In the genomic region with DNA sequence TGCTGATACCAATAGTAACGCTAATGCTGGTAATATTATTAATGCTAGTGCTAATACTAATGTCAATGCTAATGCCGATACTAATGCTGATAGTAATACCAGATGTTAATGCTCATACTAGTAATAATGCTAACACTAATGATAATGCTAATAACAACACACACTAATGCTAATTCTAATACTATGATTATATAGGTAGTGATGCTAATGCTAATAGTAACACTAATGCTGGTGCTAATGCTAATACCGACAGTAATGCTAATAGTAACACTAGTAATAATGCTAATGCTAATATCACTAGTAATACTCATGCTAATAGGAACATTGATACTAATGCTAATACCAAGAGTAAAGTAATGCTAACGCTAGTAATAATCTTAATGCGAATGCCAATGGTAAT, we compare ENCODE assay signal across 37 cellular contexts.
"Had no signal": no experiment of that assay in that cellular context is flagged by ENCODE, and none has a peak within 500 bp of the region (broad histone marks: within the 10 kb centered on the region; RNA-seq: fewer than 3 reads in every experiment).

No MANE protein-coding gene starts in this region.

- H3K9me3 ChIP-seq: adrenal gland, ascending aorta, body of pancreas had no signal

- H3K4me1 ChIP-seq: adrenal gland, ascending aorta, body of pancreas, breast epithelium had no signal

- H3K27ac Mint-ChIP-seq: activated naive CD4-positive, alpha-beta T cell treated with anti-CD3 and anti-CD28 coated beads for 36 hours; activated naive CD4-positive, alpha-beta T cell treated with anti-CD3 and anti-CD28 coated beads, Interleukin-2, amount 10 ng/mL, durations not matched to agents 7 days and 5 days; activated naive CD4-positive, alpha-beta T cell treated with anti-CD3 and anti-CD28 coated beads, Interleukin-2, amount 50 U/mL, for 24 hours; activated naive CD4-positive, alpha-beta T cell treated with anti-CD3 and anti-CD28 coated beads, Interleukin-2, amount 50 U/mL, for 72 hours; activated naive CD8-positive, alpha-beta T cell; activated naive CD8-positive, alpha-beta T cell treated with anti-CD3 and anti-CD28 coated beads for 36 hours; activated naive CD8-positive, alpha-beta T cell treated with anti-CD3 and anti-CD28 coated beads, Interleukin-2, amount 10 ng/mL, durations not matched to agents 7 days and 5 days; activated naive CD8-positive, alpha-beta T cell treated with anti-CD3 and anti-CD28 coated beads, Interleukin-2, amount 50 U/mL, for 24 hours; activated T-cell treated with anti-CD3 and anti-CD28 coated beads, Interleukin-2, amount 50 U/mL, for 24 hours; activated T-helper 1 cell treated with anti-CD3 and anti-CD28 coated beads, Interleukin-12 subunit alpha, Interleukin-12 subunit beta, Interleukin-2, Interleukin-4 antibody, amounts not matched to agents 30 ng/mL and 10 ng/mL and 1 ng/mL, durations not matched to agents 14 hours and 24 hours and 36 hours; activated T-helper 17 cell treated with anti-CD3 and anti-CD28 coated beads, Interleukin-2, amount 50 U/mL, for 72 hours; activated T-helper 2 cell treated with anti-CD3 and anti-CD28 coated beads, Interferon-gamma antibody, Interleukin-2, Interleukin-4, amounts not matched to agents 10 μg/mL and 5 μg/mL and 100 μg/mL, durations not matched to agents 14 hours and 24 hours and 36 hours; brain had no signal

- H3K27me3 ChIP-seq: adrenal gland, ascending aorta, body of pancreas, brain microvascular endothelial cell, breast epithelium, cardiac muscle cell had no signal

- H3K4me3 Mint-ChIP-seq: activated naive CD4-positive, alpha-beta T cell treated with anti-CD3 and anti-CD28 coated beads for 36 hours; activated naive CD4-positive, alpha-beta T cell treated with anti-CD3 and anti-CD28 coated beads, Interleukin-2, amount 10 ng/mL, durations not matched to agents 7 days and 5 days; activated naive CD4-positive, alpha-beta T cell treated with anti-CD3 and anti-CD28 coated beads, Interleukin-2, amount 50 U/mL, for 24 hours; activated naive CD8-positive, alpha-beta T cell; activated naive CD8-positive, alpha-beta T cell treated with anti-CD3 and anti-CD28 coated beads for 36 hours; activated naive CD8-positive, alpha-beta T cell treated with anti-CD3 and anti-CD28 coated beads, Interleukin-2, amount 10 ng/mL, durations not matched to agents 7 days and 5 days; activated naive CD8-positive, alpha-beta T cell treated with anti-CD3 and anti-CD28 coated beads, Interleukin-2, amount 50 U/mL, for 24 hours; activated T-cell treated with anti-CD3 and anti-CD28 coated beads, Interleukin-2, amount 50 U/mL, for 24 hours; activated T-cell treated with anti-CD3 and anti-CD28 coated beads, Interleukin-2, amount 50 U/mL, for 4 hours; activated T-helper 1 cell treated with anti-CD3 and anti-CD28 coated beads, Interleukin-12 subunit alpha, Interleukin-12 subunit beta, Interleukin-2, Interleukin-4 antibody, amounts not matched to agents 30 ng/mL and 10 ng/mL and 1 ng/mL, durations not matched to agents 14 hours and 24 hours and 36 hours; activated T-helper 17 cell treated with anti-CD3 and anti-CD28 coated beads, Interleukin-2, amount 50 U/mL, for 72 hours; brain; central memory CD8-positive, alpha-beta T cell had no signal

- H3K9me3 Mint-ChIP-seq: activated naive CD4-positive, alpha-beta T cell treated with anti-CD3 and anti-CD28 coated beads for 36 hours; activated naive CD4-positive, alpha-beta T cell treated with anti-CD3 and anti-CD28 coated beads, Interleukin-2, amount 50 U/mL, for 24 hours; activated naive CD8-positive, alpha-beta T cell treated with anti-CD3 and anti-CD28 coated beads for 36 hours; activated naive CD8-positive, alpha-beta T cell treated with anti-CD3 and anti-CD28 coated beads, Interleukin-2, amount 10 ng/mL, durations not matched to agents 7 days and 5 days; activated naive CD8-positive, alpha-beta T cell treated with anti-CD3 and anti-CD28 coated beads, Interleukin-2, amount 50 U/mL, for 24 hours; activated T-cell treated with anti-CD3 and anti-CD28 coated beads, Interleukin-2, amount 50 U/mL, for 24 hours; activated T-cell treated with anti-CD3 and anti-CD28 coated beads, Interleukin-2, amount 50 U/mL, for 4 hours; activated T-helper 1 cell treated with anti-CD3 and anti-CD28 coated beads, Interleukin-12 subunit alpha, Interleukin-12 subunit beta, Interleukin-2, Interleukin-4 antibody, amounts not matched to agents 30 ng/mL and 10 ng/mL and 1 ng/mL, durations not matched to agents 14 hours and 24 hours and 36 hours; activated T-helper 17 cell treated with anti-CD3 and anti-CD28 coated beads, Interleukin-2, amount 50 U/mL, for 72 hours; activated T-helper 2 cell treated with anti-CD3 and anti-CD28 coated beads, Interferon-gamma antibody, Interleukin-2, Interleukin-4, amounts not matched to agents 10 μg/mL and 5 μg/mL and 100 μg/mL, durations not matched to agents 14 hours and 24 hours and 36 hours had no signal

- DNase-seq: activated effector memory CD4-positive, alpha-beta T cell treated with anti-CD3 and anti-CD28 coated beads, Interleukin-2, amount 50 U/mL, for 16 hours; activated effector memory CD4-positive, alpha-beta T cell treated with Interleukin-2 at 50 U/mL for 16 hours; activated gamma-delta T cell; activated gamma-delta T cell treated with Interleukin-2 at 50 U/mL for 16 hours; activated naive CD4-positive, alpha-beta T cell; activated naive CD4-positive, alpha-beta T cell treated with anti-CD3 and anti-CD28 coated beads for 36 hours; activated naive CD4-positive, alpha-beta T cell treated with anti-CD3 and anti-CD28 coated beads, Interleukin-2, amount 10 ng/mL, durations not matched to agents 7 days and 5 days; activated naive CD4-positive, alpha-beta T cell treated with anti-CD3 and anti-CD28 coated beads, Interleukin-2, amount 50 U/mL, for 16 hours; activated naive CD4-positive, alpha-beta T cell treated with Interleukin-2 at 50 U/mL for 16 hours; activated naive CD8-positive, alpha-beta T cell treated with anti-CD3 and anti-CD28 coated beads for 36 hours; activated naive CD8-positive, alpha-beta T cell treated with anti-CD3 and anti-CD28 coated beads, Interleukin-2, amount 10 ng/mL, durations not matched to agents 7 days and 5 days; activated naive CD8-positive, alpha-beta T cell treated with anti-CD3 and anti-CD28 coated beads, Interleukin-2, amount 50 U/mL, for 24 hours; activated T-cell treated with anti-CD3 and anti-CD28 coated beads, Interleukin-2, amount 50 U/mL, for 1 hour; activated T-cell treated with anti-CD3 and anti-CD28 coated beads, Interleukin-2, amount 50 U/mL, for 24 hours; activated T-cell treated with anti-CD3 and anti-CD28 coated beads, Interleukin-2, amount 50 U/mL, for 4 hours; activated T-cell treated with anti-CD3 and anti-CD28 coated beads, Interleukin-2, amount 50 U/mL, for 48 hours; adrenal gland; amniotic stem cell; amygdala; anterior cingulate cortex; body of pancreas; brain microvascular endothelial cell; caudate nucleus; central memory CD4-positive, alpha-beta T cell; cerebellar nuclear complex had no signal

- H3K4me3 ChIP-seq: adrenal gland, ascending aorta, body of pancreas, breast epithelium, cardiac muscle cell had no signal

- H3K4me1 Mint-ChIP-seq: activated naive CD4-positive, alpha-beta T cell treated with anti-CD3 and anti-CD28 coated beads, Interleukin-2, amount 10 ng/mL, durations not matched to agents 7 days and 5 days; activated naive CD4-positive, alpha-beta T cell treated with anti-CD3 and anti-CD28 coated beads, Interleukin-2, amount 50 U/mL, for 24 hours; activated naive CD8-positive, alpha-beta T cell treated with anti-CD3 and anti-CD28 coated beads for 36 hours; activated naive CD8-positive, alpha-beta T cell treated with anti-CD3 and anti-CD28 coated beads, Interleukin-2, amount 10 ng/mL, durations not matched to agents 7 days and 5 days; activated naive CD8-positive, alpha-beta T cell treated with anti-CD3 and anti-CD28 coated beads, Interleukin-2, amount 50 U/mL, for 24 hours; activated T-helper 17 cell treated with anti-CD3 and anti-CD28 coated beads, Interleukin-2, amount 50 U/mL, for 72 hours; central memory CD8-positive, alpha-beta T cell had no signal

- ATAC-seq: activated naive CD4-positive, alpha-beta T cell treated with anti-CD3 and anti-CD28 coated beads, Interleukin-2, amount 50 U/mL, for 72 hours; activated naive CD8-positive, alpha-beta T cell treated with anti-CD3 and anti-CD28 coated beads, Interleukin-2, amount 50 U/mL, for 24 hours; activated T-cell treated with anti-CD3 and anti-CD28 coated beads, Interleukin-2, amount 50 U/mL, for 4 hours; activated T-helper 17 cell treated with anti-CD3 and anti-CD28 coated beads, Interleukin-2, amount 50 U/mL, for 72 hours; body of pancreas had no signal

- FAIRE-seq: astrocyte had no signal

- H3K27me3 Mint-ChIP-seq: activated naive CD4-positive, alpha-beta T cell treated with anti-CD3 and anti-CD28 coated beads, Interleukin-2, amount 10 ng/mL, durations not matched to agents 7 days and 5 days; activated naive CD4-positive, alpha-beta T cell treated with anti-CD3 and anti-CD28 coated beads, Interleukin-2, amount 50 U/mL, for 24 hours; activated naive CD8-positive, alpha-beta T cell; activated naive CD8-positive, alpha-beta T cell treated with anti-CD3 and anti-CD28 coated beads for 36 hours; activated naive CD8-positive, alpha-beta T cell treated with anti-CD3 and anti-CD28 coated beads, Interleukin-2, amount 10 ng/mL, durations not matched to agents 7 days and 5 days; activated naive CD8-positive, alpha-beta T cell treated with anti-CD3 and anti-CD28 coated beads, Interleukin-2, amount 50 U/mL, for 24 hours; activated T-cell treated with anti-CD3 and anti-CD28 coated beads, Interleukin-2, amount 50 U/mL, for 24 hours; activated T-helper 17 cell treated with anti-CD3 and anti-CD28 coated beads, Interleukin-2, amount 50 U/mL, for 72 hours; central memory CD8-positive, alpha-beta T cell had no signal

- H3K36me3 Mint-ChIP-seq: activated naive CD4-positive, alpha-beta T cell treated with anti-CD3 and anti-CD28 coated beads, Interleukin-2, amount 10 ng/mL, durations not matched to agents 7 days and 5 days; activated naive CD4-positive, alpha-beta T cell treated with anti-CD3 and anti-CD28 coated beads, Interleukin-2, amount 50 U/mL, for 24 hours; activated naive CD4-positive, alpha-beta T cell treated with anti-CD3 and anti-CD28 coated beads, Interleukin-2, amount 50 U/mL, for 72 hours; activated naive CD8-positive, alpha-beta T cell; activated naive CD8-positive, alpha-beta T cell treated with anti-CD3 and anti-CD28 coated beads for 36 hours; activated naive CD8-positive, alpha-beta T cell treated with anti-CD3 and anti-CD28 coated beads, Interleukin-2, amount 10 ng/mL, durations not matched to agents 7 days and 5 days; brain had no signal

- H3K36me3 ChIP-seq: adrenal gland, ascending aorta, brain microvascular endothelial cell, breast epithelium, cardiac muscle cell had no signal

- H3K27ac ChIP-seq: adrenal gland, ascending aorta, body of pancreas, brain microvascular endothelial cell, breast epithelium, cardiac muscle cell had no signal
